ENCODE assay signal across 21 cellular contexts in genomic region chr14:32021341-32021740, GRCh38. TPM values are rescaled to one million over a fixed set of nuclear protein-coding genes. Genes with fewer than 3 reads are reported as not detected.
DNase-seq lines count a peak whose midpoint lies in the region; ATAC-seq, FAIRE-seq and TF ChIP-seq lines count a peak whose summit lies in the region.
"Had no signal": no experiment of that assay in that cellular context is flagged by ENCODE, and none has a peak within 500 bp of the region (broad histone marks: within the 10 kb centered on the region; RNA-seq: fewer than 3 reads in every experiment).

No MANE protein-coding gene starts in this region.

- H2BK15ac ChIP-seq in mesenchymal stem cell (ENCODE audit: low read depth, poor library complexity, severe bottlenecking) (no peak overlapping the region), H9 (ENCODE audit: low read depth, low read length) (no peak overlapping the region)

- WGBS in mesenchymal stem cell, result 63% methylated on average over 3 of the region's 3 CpGs
- no CpG with 5 or more reads among the region's 3 CpGs for WGBS in H9 (ENCODE audit: extremely low coverage, insufficient read length, low lambda C conversion rate)

- H3K27ac ChIP-seq in mesenchymal stem cell (ENCODE audit: low read length, poor library complexity, severe bottlenecking) (no peak overlapping the region), H9 (ENCODE audit: insufficient read length, low read depth, low read length) (no peak overlapping the region)

- H3K14ac ChIP-seq in mesenchymal stem cell (ENCODE audit: low read length in 2 of 2) (peak overlapping the region in 1 of 2 experiments; percentile 82), H9 (ENCODE audit: insufficient read depth, low read length) (no peak overlapping the region)

- H3K4me1 ChIP-seq in mesenchymal stem cell (ENCODE audit: control insufficient read depth, insufficient read depth, low read depth, low read length), result peaks cover 1% of the 10 kb centered on the region
- H3K4me1 ChIP-seq in H9 (ENCODE audit: insufficient read depth, low read length), result no peaks in the 10 kb centered on the region

- no peak overlapping the region for H2AFZ ChIP-seq in mesenchymal stem cell (ENCODE audit: low read depth, low read length)
- H2AFZ ChIP-seq in H9 (ENCODE audit: low read length), result no peak overlapping the region

- H3K9me3 ChIP-seq in mesenchymal stem cell (ENCODE audit: control insufficient read depth, low read length) (peaks cover 2% of the 10 kb centered on the region), H9 (ENCODE audit: control insufficient read depth, low read depth, low read length) (no peaks in the 10 kb centered on the region)

- H3K23me2 ChIP-seq in H9 (ENCODE audit: insufficient read length, low read depth, low read length, poor library complexity, severe bottlenecking), result no peaks in the 10 kb centered on the region

- H4K91ac ChIP-seq in mesenchymal stem cell (ENCODE audit: low read length) (peak overlapping the region; percentile 83), H9 (ENCODE audit: insufficient read length, low read depth, low read length) (no peak overlapping the region)

- H3K79me2 ChIP-seq in H9 (ENCODE audit: insufficient read depth, low read length), result no peaks in the 10 kb centered on the region

- H3K23ac ChIP-seq in mesenchymal stem cell (ENCODE audit: low read length in 2 of 2) (no peak overlapping the region), H9 (ENCODE audit: insufficient read length, low read depth, low read length) (no peak overlapping the region)

- peak overlapping the region; percentile 54 to 77 for H3K27ac Mint-ChIP-seq in stimulated activated naive CD8-positive, alpha-beta T cell treated with anti-CD3 and anti-CD28 coated beads, Interleukin-15, amount 100 ng/mL, for 72 hours
- H3K27ac Mint-ChIP-seq in activated T-helper 17 cell treated with anti-CD3 and anti-CD28 coated beads, Interleukin-2, amount 50 U/mL, for 72 hours, result peak overlapping the region; percentile 46
- H3K27ac Mint-ChIP-seq in H9, result 0 out of 7 replicates have a peak overlapping the region, but pooled peaks of 1 of the 3 experiments have one; percentile 15
- H3K27ac Mint-ChIP-seq: CD14-positive monocyte had no signal

- no peak for TF ChIP-seq POLR2A in H54 (IDR thresholded peaks at IDR 0.05; ENCODE audit: low read depth, low read length)

- no peak overlapping the region for H3K4me3 Mint-ChIP-seq in stimulated activated naive CD8-positive, alpha-beta T cell treated with anti-CD3 and anti-CD28 coated beads, Interleukin-15, amount 100 ng/mL, for 72 hours
- no peak overlapping the region for H3K4me3 Mint-ChIP-seq in activated T-helper 17 cell treated with anti-CD3 and anti-CD28 coated beads, Interleukin-2, amount 50 U/mL, for 72 hours
- no peak overlapping the region for H3K4me3 Mint-ChIP-seq in H9
- H3K4me3 Mint-ChIP-seq: CD14-positive monocyte had no signal

- H2AK5ac ChIP-seq in mesenchymal stem cell (ENCODE audit: low read length, severe bottlenecking) (peak overlapping the region; percentile 38), H9 (ENCODE audit: insufficient read length, low read length) (no peak overlapping the region)

- no peak overlapping the region for H2BK20ac ChIP-seq in H9 (ENCODE audit: low read depth, low read length, poor library complexity, severe bottlenecking)

- ATAC-seq in stimulated activated naive CD8-positive, alpha-beta T cell treated with anti-CD3 and anti-CD28 coated beads, Interleukin-15, amount 100 ng/mL, for 72 hours, result no peak
- no peak for ATAC-seq in stimulated activated naive CD8-positive, alpha-beta T cell treated with anti-CD3 and anti-CD28 coated beads, Interleukin-15, Interleukin-2, amounts not matched to agents 100 U/mL and 50 U/mL, for 24 hours
- no peak for ATAC-seq in activated T-helper 17 cell treated with anti-CD3 and anti-CD28 coated beads, Interleukin-2, amount 50 U/mL, for 72 hours (replicated peaks)
- ATAC-seq in HG03439 (IDR thresholded peaks at IDR 0.05; ENCODE audit: unreplicated experiment) (no peak), GM21381 (IDR thresholded peaks at IDR 0.05; ENCODE audit: unreplicated experiment) (no peak)
- ATAC-seq: GM12878, HepG2 had no signal

- H3K27me3 ChIP-seq in mesenchymal stem cell (ENCODE audit: control insufficient read depth in 1 of 2, insufficient read depth in 1 of 2, low read length in 2 of 2) (peaks cover 0 to 10% of the 10 kb centered on the region in 2 experiments), H9 (ENCODE audit: insufficient read depth, low read length) (no peaks in the 10 kb centered on the region)

- FAIRE-seq in H54 (lab: Jason Lieb, UNC), result no peak
- FAIRE-seq: GM12878, GM18507, HepG2 had no signal

- H4K5ac ChIP-seq in H9 (ENCODE audit: insufficient read length, low read depth, low read length), result no peak overlapping the region

- H3K36me3 Mint-ChIP-seq in activated T-helper 17 cell treated with anti-CD3 and anti-CD28 coated beads, Interleukin-2, amount 50 U/mL, for 72 hours (ENCODE audit: low read depth), result no peaks in the 10 kb centered on the region
- H3K36me3 Mint-ChIP-seq in H9 (ENCODE audit: insufficient read depth in 1 of 3, low read depth in 3 of 3), result peaks cover 0 to 11% (median 5%) of the 10 kb centered on the region in 3 experiments; a peak in 5 of 7 replicates
- H3K36me3 Mint-ChIP-seq: CD14-positive monocyte had no signal

- H3K9me3 Mint-ChIP-seq in stimulated activated naive CD8-positive, alpha-beta T cell treated with anti-CD3 and anti-CD28 coated beads, Interleukin-15, amount 100 ng/mL, for 72 hours, result no peaks in the 10 kb centered on the region
- no peaks in the 10 kb centered on the region for H3K9me3 Mint-ChIP-seq in activated T-helper 17 cell treated with anti-CD3 and anti-CD28 coated beads, Interleukin-2, amount 50 U/mL, for 72 hours
- peaks cover 2 to 5% of the 10 kb centered on the region in 2 experiments; a peak in 2 of 5 replicates for H3K9me3 Mint-ChIP-seq in H9

- no peak overlapping the region for H3K4me3 ChIP-seq in mesenchymal stem cell (ENCODE audit: insufficient read depth in 1 of 2, low read depth in 1 of 2, low read length in 2 of 2)
- H3K4me3 ChIP-seq: GM12878 had no signal

- H3K4ac ChIP-seq in mesenchymal stem cell (ENCODE audit: low read depth in 1 of 2, low read length in 2 of 2) (peak overlapping the region in 1 of 2 experiments; percentile 77), H9 (ENCODE audit: low read depth, low read length) (no peak overlapping the region)

- H3K4me1 Mint-ChIP-seq in stimulated activated naive CD8-positive, alpha-beta T cell treated with anti-CD3 and anti-CD28 coated beads, Interleukin-15, amount 100 ng/mL, for 72 hours, result no peaks in the 10 kb centered on the region
- H3K4me1 Mint-ChIP-seq in activated T-helper 17 cell treated with anti-CD3 and anti-CD28 coated beads, Interleukin-2, amount 50 U/mL, for 72 hours, result no peaks in the 10 kb centered on the region
- peaks cover 6 to 7% of the 10 kb centered on the region in 2 experiments; a peak in 3 of 4 replicates for H3K4me1 Mint-ChIP-seq in H9
- H3K4me1 Mint-ChIP-seq: CD14-positive monocyte had no signal

- peak overlapping the region; percentile 66 for H4K8ac ChIP-seq in mesenchymal stem cell (ENCODE audit: low read length)
- H4K8ac ChIP-seq in H9 (replicated peaks; ENCODE audit: insufficient read length, low read depth, low read length), result no peak overlapping the region

- no peak overlapping the region for H3K9ac ChIP-seq in mesenchymal stem cell (ENCODE audit: low read length)
- H3K9ac ChIP-seq in H9 (ENCODE audit: extremely low read depth, insufficient read length, low read length), result no peak overlapping the region

- H4K20me1 ChIP-seq in H9 (ENCODE audit: control insufficient read depth, insufficient read depth, insufficient read length), result no peaks in the 10 kb centered on the region

- H2BK5ac ChIP-seq in mesenchymal stem cell (ENCODE audit: low read depth, low read length, poor library complexity, severe bottlenecking), result peak overlapping the region; percentile 3
- H2BK5ac ChIP-seq in H9 (ENCODE audit: insufficient read length, low read length), result no peak overlapping the region

- H3T11ph ChIP-seq in H9 (ENCODE audit: low read length), result no peak overlapping the region

- H2BK120ac ChIP-seq in mesenchymal stem cell (ENCODE audit: low read depth, low read length), result no peak overlapping the region
- no peak overlapping the region for H2BK120ac ChIP-seq in H9 (ENCODE audit: low read depth, low read length, poor library complexity, severe bottlenecking)

- no peak for DNase-seq in stimulated activated naive CD8-positive, alpha-beta T cell treated with anti-CD3 and anti-CD28 coated beads, Interleukin-15, amount 100 ng/mL, for 72 hours
- no peak for DNase-seq in stimulated activated naive CD8-positive, alpha-beta T cell treated with anti-CD3 and anti-CD28 coated beads, Interleukin-15, Interleukin-2, amounts not matched to agents 100 U/mL and 50 U/mL, for 24 hours
- no peak for DNase-seq in mesenchymal stem cell
- no peak for DNase-seq in H9
- no peak for DNase-seq in H54 (ENCODE audit: insufficient read length, low spot score)
- DNase-seq: COR-L47; Karpas-422; NCI-H1417; NCI-H2029 treated with DMSO at 0.1 percent for 48 hours; NCI-H2227 treated with DMSO at 0.1 percent for 48 hours; NCI-H524 treated with DMSO at 0.1 percent for 48 hours; NK-92 treated with Interleukin-12 subunit alpha and Interleukin-12 subunit beta, amount 100 ng/mL, for 24 hours; OCI-M1; RPMI8226 had no signal

- H3K4me2 ChIP-seq in mesenchymal stem cell (ENCODE audit: low read length, poor library complexity, severe bottlenecking) (no peak overlapping the region), H9 (ENCODE audit: insufficient read depth, insufficient read length, low read length) (no peak overlapping the region)

- TF ChIP-seq CTCF in H9 (conservative IDR thresholded peaks at IDR 0.05), result no peak

- H3K18ac ChIP-seq in mesenchymal stem cell (ENCODE audit: low read depth in 1 of 2, low read length in 2 of 2) (peak overlapping the region; percentile 46 to 64), H9 (ENCODE audit: insufficient read length, low read depth, low read length) (no peak overlapping the region)

- H2BK12ac ChIP-seq in mesenchymal stem cell (ENCODE audit: low read length in 2 of 2), result peak overlapping the region; percentile 82 to 93
- H2BK12ac ChIP-seq in H9 (ENCODE audit: insufficient read length, low read depth, low read length), result no peak overlapping the region

- H3K79me1 ChIP-seq in mesenchymal stem cell (replicated peaks; ENCODE audit: low read length, poor library complexity, severe bottlenecking), result no peaks in the 10 kb centered on the region
- no peaks in the 10 kb centered on the region for H3K79me1 ChIP-seq in H9 (ENCODE audit: insufficient read depth, low read depth, low read length, poor library complexity, severe bottlenecking)

- no peak overlapping the region for H3K56ac ChIP-seq in H9 (ENCODE audit: insufficient read length, low read depth, low read length)

- peaks cover 15% of the 10 kb centered on the region for H3K27me3 Mint-ChIP-seq in stimulated activated naive CD8-positive, alpha-beta T cell treated with anti-CD3 and anti-CD28 coated beads, Interleukin-15, amount 100 ng/mL, for 72 hours
- peaks cover 3% of the 10 kb centered on the region for H3K27me3 Mint-ChIP-seq in activated T-helper 17 cell treated with anti-CD3 and anti-CD28 coated beads, Interleukin-2, amount 50 U/mL, for 72 hours
- no peaks in the 10 kb centered on the region; the same call in 1 of the 2 replicates for H3K27me3 Mint-ChIP-seq in H9 (ENCODE audit: low read depth)

- no peaks in the 10 kb centered on the region for H3K36me3 ChIP-seq in mesenchymal stem cell (ENCODE audit: control insufficient read depth in 1 of 2, insufficient read depth in 2 of 2, low read depth in 1 of 2, low read length in 2 of 2)

RNA-seq across cellular contexts. Expression of gene ARHGAP5, which starts 55.8 kb away (rescaled TPM):
- 10 to 100 TPM; 27.5 to 55.7 TPM for total RNA-seq in activated T-helper 17 cell treated with anti-CD3 and anti-CD28 coated beads, Interleukin-2, amount 50 U/mL, for 72 hours
- 40.4 TPM for polyA plus RNA-seq in mesenchymal stem cell (2013, experiment 1 of 2)
- polyA plus RNA-seq in mesenchymal stem cell (2013, experiment 2 of 2), result 42.2 TPM
- total RNA-seq in H9 (2021), result 71.4 and 73.8 TPM in 2 replicates
